In genomic region chr7:97006951-97007861, GRCh38 we compare ENCODE assay signal across 12 cellular contexts. TPM values are rescaled to one million over a fixed set of nuclear protein-coding genes. Genes with fewer than 3 reads are reported as not detected.
DNase-seq lines count a peak whose midpoint lies in the region; ATAC-seq lines count a peak whose summit lies in the region.
"Had no signal": no experiment of that assay in that cellular context is flagged by ENCODE, and none has a peak within 500 bp of the region (broad histone marks: within the 10 kb centered on the region; RNA-seq: fewer than 3 reads in every experiment).

No MANE protein-coding gene starts in this region.

- H3K4me1 Mint-ChIP-seq in activated CD8-positive, alpha-beta memory T cell treated with anti-CD3 and anti-CD28 coated beads, Interleukin-2, amount 10 ng/mL, durations not matched to agents 7 days and 5 days: peaks cover 8% of the 10 kb centered on the region
- H3K4me1 Mint-ChIP-seq in stimulated activated memory B cell treated with anti-CD40 and anti-IgM and Interleukin-4, amounts not matched to agents 10 μg/mL and 1 μg/mL and 100 μg/mL, for 72 hours: peaks cover 17% of the 10 kb centered on the region

- CTCF ChIA-PET in activated CD8-positive, alpha-beta memory T cell treated with anti-CD3 and anti-CD28 coated beads, Interleukin-2, amount 10 ng/mL, durations not matched to agents 7 days and 5 days (lab: Charles Lee): interaction anchor here (0.8 kb wide), 1 partner anchor 19 kb away, joined by 3 read pairs; no protein-coding TSS in a partner anchor

- peak overlapping the region; percentile 88 for H3K4me3 ChIP-seq in SK-N-MC
- H3K4me3 ChIP-seq in iPS DF 6.9 (ENCODE audit: low read length): peak overlapping the region; percentile 29; the same call in 1 of the 2 replicates

- peaks cover 2% of the 10 kb centered on the region; the same call in 1 of the 2 replicates for H3K4me1 ChIP-seq in iPS DF 6.9 (ENCODE audit: control insufficient read depth, insufficient read depth, low read length)

- H3K27me3 Mint-ChIP-seq in activated CD8-positive, alpha-beta memory T cell treated with anti-CD3 and anti-CD28 coated beads, Interleukin-2, amount 10 ng/mL, durations not matched to agents 7 days and 5 days: peaks cover 88% of the 10 kb centered on the region
- peaks cover 92% of the 10 kb centered on the region for H3K27me3 Mint-ChIP-seq in stimulated activated memory B cell treated with anti-CD40 and anti-IgM and Interleukin-4, amounts not matched to agents 10 μg/mL and 1 μg/mL and 100 μg/mL, for 72 hours

- no peak overlapping the region for H3K4me3 Mint-ChIP-seq in activated CD8-positive, alpha-beta memory T cell treated with anti-CD3 and anti-CD28 coated beads, Interleukin-2, amount 10 ng/mL, durations not matched to agents 7 days and 5 days
- peak overlapping the region; percentile 76 for H3K4me3 Mint-ChIP-seq in stimulated activated memory B cell treated with anti-CD40 and anti-IgM and Interleukin-4, amounts not matched to agents 10 μg/mL and 1 μg/mL and 100 μg/mL, for 72 hours

- H3K27me3 ChIP-seq in iPS DF 6.9 (ENCODE audit: control insufficient read depth, insufficient read depth, low read length): peaks cover 78% of the 10 kb centered on the region

- no peaks in the 10 kb centered on the region for H3K9me3 Mint-ChIP-seq in activated CD8-positive, alpha-beta memory T cell treated with anti-CD3 and anti-CD28 coated beads, Interleukin-2, amount 10 ng/mL, durations not matched to agents 7 days and 5 days (ENCODE audit: low read depth)
- no peaks in the 10 kb centered on the region for H3K9me3 Mint-ChIP-seq in stimulated activated memory B cell treated with anti-CD40 and anti-IgM and Interleukin-4, amounts not matched to agents 10 μg/mL and 1 μg/mL and 100 μg/mL, for 72 hours

- H3K27ac Mint-ChIP-seq in activated CD8-positive, alpha-beta memory T cell treated with anti-CD3 and anti-CD28 coated beads, Interleukin-2, amount 10 ng/mL, durations not matched to agents 7 days and 5 days: no peak overlapping the region
- H3K27ac Mint-ChIP-seq in stimulated activated memory B cell treated with anti-CD40 and anti-IgM and Interleukin-4, amounts not matched to agents 10 μg/mL and 1 μg/mL and 100 μg/mL, for 72 hours: no peak overlapping the region

- no peak overlapping the region for H3K9ac ChIP-seq in SK-N-MC (ENCODE audit: insufficient read length)

- DNase-seq in activated CD8-positive, alpha-beta memory T cell treated with anti-CD3 and anti-CD28 coated beads for 24 hours: peak; percentile 56
- DNase-seq in activated CD8-positive, alpha-beta memory T cell treated with anti-CD3 and anti-CD28 coated beads, Interleukin-2, amount 10 ng/mL, durations not matched to agents 7 days and 5 days: no peak
- DNase-seq in SK-N-MC (ENCODE audit: low read depth, low spot score) (no peak), iPS DF 6.9 (ENCODE audit: low read depth, low spot score) (no peak), NCI-H2081 (lab: John Stamatoyannopoulos, UW) (no peak), hypothalamus (lab: John Stamatoyannopoulos, UW) (no peak), NCI-H446 (lab: John Stamatoyannopoulos, UW) (no peak)
- DNase-seq: activated CD4-positive, alpha-beta T cell treated with anti-CD3 and anti-CD28 coated beads for 48 hours; Peyer's patch; stimulated activated CD4-positive, alpha-beta T cell treated with anti-CD3 and anti-CD28 coated beads, Interleukin-4, amount 100 ng/mL, for 4 hours had no signal

- H3K36me3 ChIP-seq in SK-N-MC (ENCODE audit: insufficient read depth, low read length) (no peaks in the 10 kb centered on the region), iPS DF 6.9 (ENCODE audit: control insufficient read depth, insufficient read depth, low read length) (no peaks in the 10 kb centered on the region)
- H3K36me3 ChIP-seq: neutrophil, Peyer's patch had no signal

- H3K27ac ChIP-seq in SK-N-MC: no peak overlapping the region
- H3K27ac ChIP-seq in iPS DF 6.9 (ENCODE audit: low read length): no peak overlapping the region
- H3K27ac ChIP-seq: neutrophil, Peyer's patch had no signal

- ATAC-seq in activated CD8-positive, alpha-beta memory T cell treated with anti-CD3 and anti-CD28 coated beads, Interleukin-2, amount 10 ng/mL, durations not matched to agents 7 days and 5 days: no peak
- ATAC-seq in stimulated activated memory B cell treated with anti-CD40 and anti-IgM and Interleukin-4, amounts not matched to agents 10 μg/mL and 1 μg/mL and 100 μg/mL, for 72 hours: no peak

- no CpG with 5 or more reads among the region's 41 CpGs for WGBS in iPS DF 6.9 (ENCODE audit: insufficient coverage, insufficient read length)

- H3K36me3 Mint-ChIP-seq in activated CD8-positive, alpha-beta memory T cell treated with anti-CD3 and anti-CD28 coated beads, Interleukin-2, amount 10 ng/mL, durations not matched to agents 7 days and 5 days: peaks cover 6% of the 10 kb centered on the region
- H3K36me3 Mint-ChIP-seq in stimulated activated memory B cell treated with anti-CD40 and anti-IgM and Interleukin-4, amounts not matched to agents 10 μg/mL and 1 μg/mL and 100 μg/mL, for 72 hours: no peaks in the 10 kb centered on the region

- H3K9me3 ChIP-seq in SK-N-MC (ENCODE audit: low read depth, low read length) (no peaks in the 10 kb centered on the region), iPS DF 6.9 (ENCODE audit: control insufficient read depth, insufficient read depth, low read length) (no peaks in the 10 kb centered on the region)
- H3K9me3 ChIP-seq: neutrophil, Peyer's patch had no signal

RNA-seq across cellular contexts. Expression of gene DLX6, which starts 1.9 kb away (rescaled TPM):
- total RNA-seq in activated CD8-positive, alpha-beta memory T cell treated with anti-CD3 and anti-CD28 coated beads, Interleukin-2, amount 10 ng/mL, durations not matched to agents 7 days and 5 days: not detected
- total RNA-seq: Peyer's patch had no signal

RNA-seq across cellular contexts. Expression of gene DLX5, which starts 17.4 kb away (rescaled TPM):
- total RNA-seq in activated CD8-positive, alpha-beta memory T cell treated with anti-CD3 and anti-CD28 coated beads, Interleukin-2, amount 10 ng/mL, durations not matched to agents 7 days and 5 days: not detected
- total RNA-seq: Peyer's patch had no signal
